ENCODE assay signal across 19 cellular contexts in genomic region chr4:40710484-40711269, GRCh38. TPM values are rescaled to one million over a fixed set of nuclear protein-coding genes. Genes with fewer than 3 reads are reported as not detected.
A peak's percentile ranks its signal among the peaks of the same experiment; 100 is the strongest.
DNase-seq lines count a peak whose midpoint lies in the region; FAIRE-seq and TF ChIP-seq lines count a peak whose summit lies in the region.
"Had no signal": no experiment of that assay in that cellular context is flagged by ENCODE, and none has a peak within 500 bp of the region (broad histone marks: within the 10 kb centered on the region; RNA-seq: fewer than 3 reads in every experiment).

No MANE protein-coding gene starts in this region.

- intact Hi-C loops in dendritic cell treated with granulocyte-macrophage colony-stimulating factor and Interleukin-4, amounts not matched to agents 40 ng/mL and 50 ng/mL, for 4 days (cut with micrococcal nuclease): no loop called here

- DNase-seq in GM19239 (ENCODE audit: insufficient read length, low spot score): no peak
- peak; percentile 54 to 94 for DNase-seq in NOMO-1 (lab: John Stamatoyannopoulos, UW; ENCODE audit: unreplicated experiment in 2 of 2)
- DNase-seq in myocyte (ENCODE audit: low read depth): peak; percentile 9
- DNase-seq in NCI-H187 (lab: John Stamatoyannopoulos, UW): no peak
- no peak for DNase-seq in GM10248 (ENCODE audit: extremely low spot score)
- no peak for DNase-seq in stimulated activated CD4-positive, alpha-beta T cell treated with anti-CD3 and anti-CD28 coated beads, Interleukin-4, amount 100 ng/mL, for 1 hour
- no peak for DNase-seq in SJCRH30
- DNase-seq: activated CD4-positive, alpha-beta T cell treated with anti-CD3 and anti-CD28 coated beads for 36 hours; foreskin keratinocyte; Karpas-422; NCI-H2029 treated with DMSO at 0.1 percent for 48 hours; NCI-H748 treated with DMSO at 0.1 percent for 48 hours; SHP77; stimulated activated CD4-positive, alpha-beta T cell treated with anti-CD3 and anti-CD28 coated beads, Interleukin-2, amount 100 ng/mL, for 24 hours had no signal

- no peaks in the 10 kb centered on the region for H3K36me3 Mint-ChIP-seq in dendritic cell treated with granulocyte-macrophage colony-stimulating factor and Interleukin-4, amounts not matched to agents 40 ng/mL and 50 ng/mL, for 4 days (ENCODE audit: low read depth)

- no peaks in the 10 kb centered on the region; the same call in 1 of the 2 replicates for H3K27me3 ChIP-seq in SJCRH30
- H3K27me3 ChIP-seq: foreskin keratinocyte had no signal

- H3K4me3 ChIP-seq in SJCRH30: no peak overlapping the region
- H3K4me3 ChIP-seq: lung had no signal

- CTCF ChIA-PET in GM10248 (lab: Yijun Ruan, JAX): no interaction called here

- no peaks in the 10 kb centered on the region for H3K9me3 ChIP-seq in SJCRH30 (replicated peaks)

- peak overlapping the region; percentile 24 for H3K4me3 Mint-ChIP-seq in dendritic cell treated with granulocyte-macrophage colony-stimulating factor and Interleukin-4, amounts not matched to agents 40 ng/mL and 50 ng/mL, for 4 days
- H3K4me3 Mint-ChIP-seq: activated CD4-positive, alpha-beta T cell treated with anti-CD3 and anti-CD28 coated beads for 36 hours; activated naive CD4-positive, alpha-beta T cell treated with anti-CD3 and anti-CD28 coated beads, Interleukin-2, amount 50 U/mL, for 24 hours; B cell; neural crest cell had no signal

- no peaks in the 10 kb centered on the region for H3K4me1 ChIP-seq in SJCRH30
- H3K4me1 ChIP-seq: foreskin keratinocyte had no signal

- no peaks in the 10 kb centered on the region for H3K27me3 Mint-ChIP-seq in dendritic cell treated with granulocyte-macrophage colony-stimulating factor and Interleukin-4, amounts not matched to agents 40 ng/mL and 50 ng/mL, for 4 days

- no peaks in the 10 kb centered on the region for H3K36me3 ChIP-seq in SJCRH30

- no peaks in the 10 kb centered on the region for H3K9me3 Mint-ChIP-seq in dendritic cell treated with granulocyte-macrophage colony-stimulating factor and Interleukin-4, amounts not matched to agents 40 ng/mL and 50 ng/mL, for 4 days
- H3K9me3 Mint-ChIP-seq: activated naive CD4-positive, alpha-beta T cell treated with anti-CD3 and anti-CD28 coated beads, Interleukin-2, amount 50 U/mL, for 24 hours; neural crest cell had no signal

- peaks cover 47% of the 10 kb centered on the region for H3K4me1 Mint-ChIP-seq in dendritic cell treated with granulocyte-macrophage colony-stimulating factor and Interleukin-4, amounts not matched to agents 40 ng/mL and 50 ng/mL, for 4 days (ENCODE audit: low read depth)
- H3K4me1 Mint-ChIP-seq: activated naive CD4-positive, alpha-beta T cell treated with anti-CD3 and anti-CD28 coated beads, Interleukin-2, amount 50 U/mL, for 24 hours; B cell; neural crest cell had no signal

- H3K27ac ChIP-seq in SJCRH30: no peak overlapping the region
- H3K27ac ChIP-seq: foreskin keratinocyte had no signal

- H3K27ac Mint-ChIP-seq in dendritic cell treated with granulocyte-macrophage colony-stimulating factor and Interleukin-4, amounts not matched to agents 40 ng/mL and 50 ng/mL, for 4 days: peak overlapping the region; percentile 40
- H3K27ac Mint-ChIP-seq: activated CD4-positive, alpha-beta T cell treated with anti-CD3 and anti-CD28 coated beads for 36 hours; activated naive CD4-positive, alpha-beta T cell treated with anti-CD3 and anti-CD28 coated beads, Interleukin-2, amount 50 U/mL, for 24 hours; B cell had no signal

- peak; percentile 33 for FAIRE-seq in GM19239 (lab: Jason Lieb, UNC)

- TF ChIP-seq CTCF in GM10248 (IDR thresholded peaks at IDR 0.05; ENCODE audit: control extremely low read depth, extremely low read depth, low read depth, missing control alignments): no peak

- POLR2A ChIA-PET in GM10248 (lab: Yijun Ruan, JAX): no interaction called here

RNA-seq across cellular contexts. Expression of gene NSUN7, which starts 39.1 kb away (rescaled TPM):
- total RNA-seq in myocyte: not detected in 2 replicates
- polyA plus RNA-seq in myocyte (2012): 0.25 TPM
- 1.5 and 2.0 TPM in 2 replicates for total RNA-seq in SJCRH30 (2014; rRNA removed; shearing (Covaris generic))

Comparison
In these comparisons a context has a peak if more than half of its experiments do, and no peak if none do; other contexts are left out.
1. DNase-seq: peak in NOMO-1 (2 of 2) and myocyte (single experiment); none in GM19239 (single experiment), NCI-H187 (0 of 2), GM10248 (single experiment), stimulated activated CD4-positive, alpha-beta T cell treated with anti-CD3 and anti-CD28 coated beads, Interleukin-4, amount 100 ng/mL, for 1 hour (single experiment) and SJCRH30 (0 of 2).